1 cellular context compared by ENCODE assay signal in genomic region chr18:3450358-3451107, GRCh38.
TF ChIP-seq lines count a peak whose summit lies in the region.

No MANE protein-coding gene starts in this region.

TF ChIP-seq in K562, 482 proteins besides CTCF, POLR2A, EP300 and RAD21 (continued from another document and continues in another):
- no peak for TF ChIP-seq ZBTB40 (IDR thresholded peaks at IDR 0.05)
- no peak for TF ChIP-seq ZBTB40 (CRISPR knock-in tag; IDR thresholded peaks at IDR 0.05)
- TF ChIP-seq STAG1 (CRISPR knock-in tag; IDR thresholded peaks at IDR 0.05; ENCODE audit: borderline replicate concordance): no peak
- no peak for TF ChIP-seq WHSC1 (IDR thresholded peaks at IDR 0.05; ENCODE audit: low read length)
- TF ChIP-seq ZNF780A (CRISPR knock-in tag; IDR thresholded peaks at IDR 0.05): no peak
- TF ChIP-seq ZBTB7A (IDR thresholded peaks at IDR 0.05; ENCODE audit: borderline replicate concordance, control insufficient read depth, low read depth, low read length): no peak; the same call in 1 of the 2 replicates
- no peak for TF ChIP-seq HDAC3 (IDR thresholded peaks at IDR 0.05; ENCODE audit: borderline replicate concordance, partially characterized antibody)
- TF ChIP-seq SLC30A9 (CRISPR knock-in tag; IDR thresholded peaks at IDR 0.05): no peak
- no peak for TF ChIP-seq ZBTB49 (CRISPR knock-in tag; IDR thresholded peaks at IDR 0.05; ENCODE audit: borderline replicate concordance)
- 0 out of 2 replicates have a peak, but pooled peaks have one; percentile 74 for TF ChIP-seq ZBTB26 (CRISPR knock-in tag; IDR thresholded peaks at IDR 0.05)
- TF ChIP-seq CC2D1A (IDR thresholded peaks at IDR 0.05): no peak
- TF ChIP-seq NFATC3 (IDR thresholded peaks at IDR 0.05): no peak
- TF ChIP-seq ESRRA (IDR thresholded peaks at IDR 0.05; ENCODE audit: borderline replicate concordance, low read depth): no peak
- TF ChIP-seq HMBOX1 (IDR thresholded peaks at IDR 0.05): no peak
- no peak for TF ChIP-seq SNAPC5 (CRISPR knock-in tag; IDR thresholded peaks at IDR 0.05)
- no peak for TF ChIP-seq XRCC4 (IDR thresholded peaks at IDR 0.05; ENCODE audit: extremely low read depth, insufficient read depth, insufficient read length)
- no peak for TF ChIP-seq USF2 (CRISPR knock-in tag; IDR thresholded peaks at IDR 0.05)
- TF ChIP-seq ZNF766 (CRISPR knock-in tag; conservative IDR thresholded peaks at IDR 0.05): no peak
- no peak for TF ChIP-seq CBX8 (IDR thresholded peaks at IDR 0.05; ENCODE audit: borderline replicate concordance, extremely low read depth, low read depth, low read length, poor library complexity, severe bottlenecking)
- no peak for TF ChIP-seq SRSF7 (optimal IDR thresholded peaks at IDR 0.05; ENCODE audit: low read depth, low read length)
- TF ChIP-seq NFE2L1 (tag; IDR thresholded peaks at IDR 0.05; ENCODE audit: borderline replicate concordance, low read depth): no peak
- 0 out of 2 replicates have a peak, but pooled peaks have one; percentile 45 for TF ChIP-seq ZNF561 (CRISPR knock-in tag; conservative IDR thresholded peaks at IDR 0.05)
- TF ChIP-seq ZBTB17 (CRISPR knock-in tag; IDR thresholded peaks at IDR 0.05): 0 out of 2 replicates have a peak, but pooled peaks have one; percentile 39
- TF ChIP-seq BRCA1 (IDR thresholded peaks at IDR 0.05): no peak
- TF ChIP-seq BRCA1 (CRISPR knock-in tag; IDR thresholded peaks at IDR 0.05): no peak
- TF ChIP-seq BRD9 (IDR thresholded peaks at IDR 0.05; ENCODE audit: low read depth, partially characterized antibody): no peak
- no peak for TF ChIP-seq PHB2 (IDR thresholded peaks at IDR 0.05; ENCODE audit: low read depth)
- TF ChIP-seq RBM22 (IDR thresholded peaks at IDR 0.05; ENCODE audit: low read depth, low read length, poor library complexity, severe bottlenecking): peak; percentile 83
- TF ChIP-seq TRIM25 (IDR thresholded peaks at IDR 0.05; ENCODE audit: borderline replicate concordance): no peak
- 0 out of 2 replicates have a peak, but pooled peaks have one; percentile 47 for TF ChIP-seq NR2C2 (CRISPR knock-in tag; IDR thresholded peaks at IDR 0.05)
- TF ChIP-seq NR2C2 (tag; IDR thresholded peaks at IDR 0.05): no peak
- TF ChIP-seq ZNF12 (CRISPR knock-in tag; IDR thresholded peaks at IDR 0.05): peak; percentile 64; the same call in 1 of the 2 replicates
- no peak for TF ChIP-seq NFIX (CRISPR knock-in tag; IDR thresholded peaks at IDR 0.05; ENCODE audit: low read depth)
- no peak; the same call in 1 of the 2 replicates for TF ChIP-seq TGIF2 (CRISPR knock-in tag; IDR thresholded peaks at IDR 0.05)
- TF ChIP-seq SUPT5H (IDR thresholded peaks at IDR 0.05): no peak
- 0 out of 2 replicates have a peak, but pooled peaks have one; percentile 26 for TF ChIP-seq USF1 (CRISPR knock-in tag; IDR thresholded peaks at IDR 0.05)
- TF ChIP-seq NFRKB (IDR thresholded peaks at IDR 0.05; ENCODE audit: low read depth): no peak
- TF ChIP-seq JUND (IDR thresholded peaks at IDR 0.05; ENCODE audit: borderline replicate concordance, low read depth, low read length): no peak
- no peak for TF ChIP-seq JUND (tag; IDR thresholded peaks at IDR 0.05; ENCODE audit: borderline replicate concordance, low read depth, low read length)
